Comparison of ENCODE assay signal across 8 cellular contexts in the genomic region with DNA sequence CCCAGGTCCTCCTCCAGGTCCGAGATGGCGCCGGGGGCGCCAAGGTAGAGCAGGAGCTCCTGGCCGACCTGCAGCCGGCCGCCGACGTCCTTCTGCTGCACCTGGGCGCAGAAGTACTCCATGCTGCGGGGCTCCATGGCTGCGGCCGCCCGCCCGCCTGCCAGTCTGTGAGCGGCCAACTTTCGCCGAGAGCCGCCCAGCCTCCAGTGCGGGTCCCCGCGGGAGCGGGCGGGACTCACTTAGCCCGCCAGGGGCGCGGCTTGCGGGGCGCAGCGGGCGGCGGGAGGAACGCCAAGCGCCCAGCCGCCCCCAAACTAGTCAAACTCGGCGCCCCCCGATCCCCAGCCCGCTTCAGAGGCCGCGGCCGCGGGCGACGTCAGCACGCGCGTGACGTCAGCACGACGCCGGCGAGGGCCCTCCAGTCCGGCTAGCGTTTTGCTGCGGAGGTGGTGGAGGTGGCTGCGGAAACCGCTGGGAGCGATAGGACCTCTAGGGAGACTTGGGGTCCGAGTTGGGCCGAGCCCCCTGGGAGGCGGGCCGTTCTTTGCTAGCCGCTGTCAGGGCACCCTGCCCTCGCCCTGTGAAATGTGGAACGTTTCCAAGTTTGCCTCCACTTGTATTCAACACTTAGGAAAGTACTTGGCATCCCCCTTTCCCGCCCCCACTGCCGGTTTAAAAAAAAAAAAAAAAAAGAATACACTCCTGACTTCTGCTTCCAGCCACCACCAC. TPM values are rescaled to one million over a fixed set of nuclear protein-coding genes. Genes with fewer than 3 reads are reported as not detected.
A peak's percentile ranks its signal among the peaks of the same experiment; 100 is the strongest.
DNase-seq lines count a peak whose midpoint lies in the region; ATAC-seq and TF ChIP-seq lines count a peak whose summit lies in the region.

Gene CLASP2 (minus strand): TSS at position 389 of the 729 bp plus-strand sequence. CDS start 252 bp downstream, at position 137.

- BruUV-seq in IMR-90 (replicated peaks; lab: Mats Ljungman, UMichigan) (no TSS peak), PC-9 (replicated peaks; lab: Mats Ljungman, UMichigan) (TSS peak; percentile 89)

- peak within 1 kb of the TSS; percentile 77 for H3K56ac ChIP-seq in IMR-90 (ENCODE audit: extremely low read depth, insufficient read depth, low read length)

- no peaks in the 10 kb centered on the region for H3K36me3 ChIP-seq in IMR-90 (ENCODE audit: control insufficient read depth, insufficient read depth, low read length)
- no peaks in the 10 kb centered on the region for H3K36me3 ChIP-seq in PC-9 (ENCODE audit: low read depth)
- peaks cover 0 to 3% of the 10 kb centered on the region in 2 donors for H3K36me3 ChIP-seq in muscle layer of duodenum (ENCODE audit: control insufficient read depth in 1 of 2, insufficient read depth in 2 of 2, low read length in 2 of 2)

- WGBS in IMR-90 (ENCODE audit: extremely low coverage in 2 of 2, insufficient read length in 1 of 2), 2 experiments = 0% methylated on average over 28 of the region's 68 CpGs; no CpG with 5 or more reads in 1 of the 2 experiments

- H4K20me1 ChIP-seq in IMR-90 (ENCODE audit: insufficient read depth, low read length) = no peaks in the 10 kb centered on the region; the same call in 1 of the 2 replicates
- H4K20me1 ChIP-seq in PC-9 (ENCODE audit: insufficient read depth) = no peaks in the 10 kb centered on the region

- peak within 1 kb of the TSS; percentile 28 for H3K14ac ChIP-seq in IMR-90 (replicated peaks; ENCODE audit: low read depth, low read length)

- no peaks in the 10 kb centered on the region for H3K27me3 ChIP-seq in IMR-90 (ENCODE audit: control insufficient read depth, insufficient read depth, low read length)
- H3K27me3 ChIP-seq in PC-9 (ENCODE audit: insufficient read depth, low read depth) = no peaks in the 10 kb centered on the region
- H3K27me3 ChIP-seq in muscle layer of duodenum (ENCODE audit: low read depth, low read length) = no peaks in the 10 kb centered on the region

- H4K5ac ChIP-seq in IMR-90 (ENCODE audit: low read depth, low read length) = peak within 1 kb of the TSS; percentile 98

- H3K27ac ChIP-seq in IMR-90 (ENCODE audit: insufficient read depth, low read length) = peak within 1 kb of the TSS; percentile 91
- H3K27ac ChIP-seq in PC-9 = peak within 1 kb of the TSS; percentile 39
- peak within 1 kb of the TSS; percentile 87 for H3K27ac ChIP-seq in muscle layer of duodenum (ENCODE audit: low read length)

- POLR2A ChIA-PET in IMR-90 (lab: Charles Lee; ENCODE audit: unreplicated experiment) (no interaction called here), PC-9 (lab: Charles Lee; ENCODE audit: unreplicated experiment) (no interaction called here)

- ATAC-seq in GM21529 (IDR thresholded peaks at IDR 0.05; ENCODE audit: unreplicated experiment) = peak; percentile 96
- peak; percentile 95 for ATAC-seq in IMR-90 (ENCODE audit: low read depth)
- peak; percentile 94 for ATAC-seq in esophagus mucosa

- peaks cover 9 to 32% of the 10 kb centered on the region in 2 experiments; a peak in 3 of 4 replicates for H3K79me1 ChIP-seq in IMR-90 (ENCODE audit: low read depth in 1 of 2, low read length in 2 of 2)

- peak within 1 kb of the TSS; percentile 27 for H3K4ac ChIP-seq in IMR-90 (ENCODE audit: low read depth, low read length)

- DNase-seq in DMS114 treated with DMSO at 0.1 percent for 48 hours (lab: John Stamatoyannopoulos, UW; ENCODE audit: unreplicated experiment) = peak; percentile 78
- peak; percentile 86 for DNase-seq in IMR-90
- peak; percentile 60 to 84 for DNase-seq in PC-9
- peak; percentile 88 for DNase-seq in activated T-cell treated with anti-CD3 and anti-CD28 coated beads, Interleukin-2, amount 50 U/mL, for 1 hour
- DNase-seq in stimulated activated CD8-positive, alpha-beta memory T cell treated with anti-CD3 and anti-CD28 coated beads, Interleukin-7, amount 100 ng/mL, for 24 hours (ENCODE audit: low read depth) = peak; percentile 68

- peak within 1 kb of the TSS; percentile 96 for H3K18ac ChIP-seq in IMR-90 (ENCODE audit: low read depth, low read length)

- H3K4me1 ChIP-seq in IMR-90 (ENCODE audit: control insufficient read depth, insufficient read depth, low read length) = peaks cover 4% of the 10 kb centered on the region
- no peaks in the 10 kb centered on the region for H3K4me1 ChIP-seq in PC-9 (replicated peaks; ENCODE audit: insufficient read depth)
- H3K4me1 ChIP-seq in muscle layer of duodenum (ENCODE audit: control insufficient read depth in 1 of 2, insufficient read depth in 2 of 2, low read length in 2 of 2) = peaks cover 6 to 10% of the 10 kb centered on the region in 2 donors

- peak within 1 kb of the TSS; percentile 68 for H2BK120ac ChIP-seq in IMR-90 (ENCODE audit: low read depth, low read length)

- H2AFZ ChIP-seq in IMR-90 (replicated peaks; ENCODE audit: low read length, poor library complexity) (peak within 1 kb of the TSS; percentile 96), PC-9 (peak within 1 kb of the TSS; percentile 89)

- no peak within 1 kb of the TSS; the same call in 1 of the 2 replicates for H2AK5ac ChIP-seq in IMR-90 (ENCODE audit: low read depth, low read length)

- intact Hi-C loops in IMR-90 (cut with micrococcal nuclease) (loop anchor here (2.0 to 10.0 kb wide), 5 partner anchors 59 to 606 kb away; partner anchors contain the start of gene CRTAP), PC-9 (cut with micrococcal nuclease; ENCODE audit: unreplicated experiment) (loop anchor here (1.0 to 10.0 kb wide), 6 partner anchors 59 to 586 kb away; partner anchors contain the start of genes PDCD6IP and UBP1)

- H2AK9ac ChIP-seq in IMR-90 (replicated peaks; ENCODE audit: low read depth, low read length, poor library complexity) = peak within 1 kb of the TSS; percentile 66

- no peak for TF ChIP-seq CTCF in IMR-90 (conservative IDR thresholded peaks at IDR 0.05; ENCODE audit: low read depth, low read length)
- no peak for TF ChIP-seq CTCF in PC-9 (conservative IDR thresholded peaks at IDR 0.05)

- CTCF ChIA-PET in IMR-90 (lab: Yijun Ruan, JAX) = no interaction called here
- CTCF ChIA-PET in PC-9 (lab: Charles Lee) = no interaction called here

- H3K9ac ChIP-seq in IMR-90 (ENCODE audit: low read depth, low read length) = peak within 1 kb of the TSS; percentile 92

- H3K4me3 ChIP-seq in IMR-90 (ENCODE audit: insufficient read depth, low read depth, low read length) (peak within 1 kb of the TSS; percentile 99), PC-9 (peak within 1 kb of the TSS; percentile 71), muscle layer of duodenum (ENCODE audit: low read depth in 1 of 2, low read length in 2 of 2) (peak within 1 kb of the TSS; percentile 90 to 95)

- H3K4me2 ChIP-seq in IMR-90 (ENCODE audit: low read depth, low read length) (peak within 1 kb of the TSS; percentile 100), PC-9 (peak within 1 kb of the TSS; percentile 86)

- peak within 1 kb of the TSS; percentile 60 for H4K91ac ChIP-seq in IMR-90 (ENCODE audit: insufficient read depth, low read depth, low read length)

- H3K79me2 ChIP-seq in PC-9 (ENCODE audit: low read depth) = peaks cover 36% of the 10 kb centered on the region

- peak within 1 kb of the TSS; percentile 9; the same call in 1 of the 3 replicates for H2BK15ac ChIP-seq in IMR-90 (ENCODE audit: low read depth, low read length)

- H2BK5ac ChIP-seq in IMR-90 (ENCODE audit: low read depth, low read length, poor library complexity, severe bottlenecking) = peak within 1 kb of the TSS; percentile 82

- in situ Hi-C loops in IMR-90 (cut with MboI; ENCODE audit: low sequenced_read_pairs) = loop anchor here (5.0 to 10.0 kb wide), 2 partner anchors 81 to 323 kb away; no protein-coding TSS in a partner anchor

- no peak within 1 kb of the TSS; the same call in 1 of the 2 replicates for H2BK20ac ChIP-seq in IMR-90 (ENCODE audit: low read depth, low read length)

- peak; percentile 69 for TF ChIP-seq POLR2A in IMR-90 (IDR thresholded peaks at IDR 0.05; ENCODE audit: low read depth, low read length)

- H3K9me1 ChIP-seq in IMR-90 (ENCODE audit: insufficient read depth, low read length) = no peaks in the 10 kb centered on the region

- no peaks in the 10 kb centered on the region for H3K9me2 ChIP-seq in PC-9 (ENCODE audit: insufficient read depth)

- no peaks in the 10 kb centered on the region for H3F3A ChIP-seq in PC-9 (ENCODE audit: insufficient read depth, low read depth)

- peak within 1 kb of the TSS; percentile 45 to 90 for H4K8ac ChIP-seq in IMR-90 (ENCODE audit: low read depth in 2 of 2, low read length in 2 of 2)

- no peak for TF ChIP-seq RAD21 in IMR-90 (IDR thresholded peaks at IDR 0.05; ENCODE audit: low read length)

- peak within 1 kb of the TSS; percentile 88; the same call in 1 of the 2 replicates for H3K23ac ChIP-seq in IMR-90 (ENCODE audit: low read depth, low read length)

- dilution Hi-C loops in IMR-90 (cut with HindIII; ENCODE audit: low sequenced_read_pairs, unreplicated experiment) = no loop called here

- no peaks in the 10 kb centered on the region for H3K9me3 ChIP-seq in IMR-90 (ENCODE audit: control insufficient read depth, insufficient read depth, low read length)
- no peaks in the 10 kb centered on the region for H3K9me3 ChIP-seq in PC-9 (ENCODE audit: insufficient read depth, low read depth)
- no peaks in the 10 kb centered on the region for H3K9me3 ChIP-seq in muscle layer of duodenum (ENCODE audit: control insufficient read depth in 1 of 2, low read length in 2 of 2)

TF ChIP-seq in IMR-90, 13 proteins besides CTCF, POLR2A, EP300 and RAD21:
- TF ChIP-seq MAZ (IDR thresholded peaks at IDR 0.05; ENCODE audit: borderline replicate concordance, low read depth, low read length) (peak; percentile 8; the same call in 1 of the 2 replicates), ELK1 (IDR thresholded peaks at IDR 0.05; ENCODE audit: borderline replicate concordance, low read depth, low read length) (no peak), MXI1 (IDR thresholded peaks at IDR 0.05; ENCODE audit: borderline replicate concordance, low read depth, low read length) (peak; percentile 60; the same call in 1 of the 2 replicates)

RNA-seq across cellular contexts. Expression of gene CLASP2, which starts in this region (rescaled TPM):
- total RNA-seq in IMR-90 (2012; rRNA removed) (42.5 and 49.1 TPM in 2 replicates), PC-9 (2021) (36.5 and 52.9 TPM in 2 replicates), esophagus mucosa (30.2 TPM)
- polyA plus RNA-seq in IMR-90 (2012; rRNA removed) = 8.0 and 11.9 TPM in 2 replicates
- polyA plus RNA-seq in IMR-90 (2012; cell fraction: cytosol; rRNA removed) = 4.5 and 7.0 TPM in 2 replicates
- polyA plus RNA-seq in IMR-90 (2012; cell fraction: nucleus; rRNA removed; ENCODE audit: low replicate concordance) = 4.7 and 24.3 TPM in 2 replicates

Comparison
In these comparisons a context has a peak if more than half of its experiments do, and no peak if none do; other contexts are left out.
1. Peak in every context shown above with its lines: DNase-seq, ATAC-seq, H3K4me3 ChIP-seq and H3K27ac ChIP-seq.
2. H3K27ac ChIP-seq: peak in every context shown above with its lines; median percentile 91 in IMR-90; 87 in muscle layer of duodenum; 39 in PC-9.